In genomic region chr18:59549797-59550516, GRCh38 we compare ENCODE assay signal across 20 cellular contexts.
DNase-seq lines count a peak whose midpoint lies in the region.
"Had no signal": no experiment of that assay in that cellular context is flagged by ENCODE, and none has a peak within 500 bp of the region (broad histone marks: within the 10 kb centered on the region; RNA-seq: fewer than 3 reads in every experiment).

No MANE protein-coding gene starts in this region.

- no peaks in the 10 kb centered on the region for H3K4me1 Mint-ChIP-seq in activated T-cell treated with anti-CD3 and anti-CD28 coated beads, Interleukin-2, amount 50 U/mL, for 24 hours (ENCODE audit: low read depth)
- H3K4me1 Mint-ChIP-seq: activated B cell treated with CpG ODN at 0.5 μM for 24 hours had no signal

- peaks cover 14% of the 10 kb centered on the region for H3K27me3 Mint-ChIP-seq in activated T-cell treated with anti-CD3 and anti-CD28 coated beads, Interleukin-2, amount 50 U/mL, for 24 hours
- H3K27me3 Mint-ChIP-seq: activated CD8-positive, alpha-beta T cell treated with anti-CD3 and anti-CD28 coated beads for 36 hours had no signal

- H3K4me3 Mint-ChIP-seq in activated T-cell treated with anti-CD3 and anti-CD28 coated beads, Interleukin-2, amount 50 U/mL, for 24 hours, result no peak overlapping the region
- H3K4me3 Mint-ChIP-seq: activated B cell treated with CpG ODN at 0.5 μM for 24 hours; activated CD8-positive, alpha-beta T cell treated with anti-CD3 and anti-CD28 coated beads for 36 hours; activated naive CD8-positive, alpha-beta T cell; activated T-cell treated with anti-CD3 and anti-CD28 coated beads, Interleukin-2, amount 50 U/mL, for 72 hours; GM23338 had no signal

- peak; percentile 44 for DNase-seq in H4 (ENCODE audit: low spot score)
- peak; percentile 98 for DNase-seq in NCI-H2029 treated with DMSO at 0.1 percent for 48 hours (lab: John Stamatoyannopoulos, UW)
- peak; percentile 35 for DNase-seq in cerebellar cortex (ENCODE audit: low spot score)
- DNase-seq in myocyte (ENCODE audit: low read depth), result peak; percentile 56
- no peak for DNase-seq in stimulated activated naive CD4-positive, alpha-beta T cell (lab: John Stamatoyannopoulos, UW)
- no peak for DNase-seq in central memory CD4-positive, alpha-beta T cell
- DNase-seq in NCI-H526 (lab: John Stamatoyannopoulos, UW), result no peak
- no peak for DNase-seq in activated T-cell treated with anti-CD3 and anti-CD28 coated beads, Interleukin-2, amount 50 U/mL, for 24 hours
- DNase-seq: activated B cell treated with CpG ODN at 0.5 μM for 24 hours; activated CD8-positive, alpha-beta T cell treated with anti-CD3 and anti-CD28 coated beads for 36 hours; activated T-cell treated with anti-CD3 and anti-CD28 coated beads, Interleukin-2, amount 50 U/mL, for 72 hours; AML-193; Calu3; islet precursor cell; NCI-H2227 treated with DMSO at 0.1 percent for 48 hours; right lobe of liver; SHP77; T-helper 2 cell had no signal

- no peaks in the 10 kb centered on the region for H3K9me3 Mint-ChIP-seq in activated T-cell treated with anti-CD3 and anti-CD28 coated beads, Interleukin-2, amount 50 U/mL, for 24 hours
- H3K9me3 Mint-ChIP-seq: activated B cell treated with CpG ODN at 0.5 μM for 24 hours; activated CD8-positive, alpha-beta T cell treated with anti-CD3 and anti-CD28 coated beads for 36 hours; activated T-cell treated with anti-CD3 and anti-CD28 coated beads, Interleukin-2, amount 50 U/mL, for 72 hours; GM23338 had no signal

- H3K27ac Mint-ChIP-seq in activated T-cell treated with anti-CD3 and anti-CD28 coated beads, Interleukin-2, amount 50 U/mL, for 24 hours, result no peak overlapping the region
- H3K27ac Mint-ChIP-seq: activated B cell treated with CpG ODN at 0.5 μM for 24 hours; activated CD8-positive, alpha-beta T cell treated with anti-CD3 and anti-CD28 coated beads for 36 hours; activated naive CD8-positive, alpha-beta T cell; activated T-cell treated with anti-CD3 and anti-CD28 coated beads, Interleukin-2, amount 50 U/mL, for 72 hours; GM23338 had no signal

- H3K36me3 Mint-ChIP-seq in activated T-cell treated with anti-CD3 and anti-CD28 coated beads, Interleukin-2, amount 50 U/mL, for 24 hours (ENCODE audit: low read depth), result no peaks in the 10 kb centered on the region
- H3K36me3 Mint-ChIP-seq: activated naive CD8-positive, alpha-beta T cell had no signal

Comparison
In these comparisons a context has a peak if more than half of its experiments do, and no peak if none do; other contexts are left out.
1. DNase-seq: peak in H4 (single experiment), NCI-H2029 treated with DMSO at 0.1 percent for 48 hours (single experiment), cerebellar cortex (single experiment) and myocyte (single experiment); none in stimulated activated naive CD4-positive, alpha-beta T cell (0 of 6), central memory CD4-positive, alpha-beta T cell (single experiment), NCI-H526 (0 of 2) and activated T-cell treated with anti-CD3 and anti-CD28 coated beads, Interleukin-2, amount 50 U/mL, for 24 hours (single experiment).